In the genomic region with DNA sequence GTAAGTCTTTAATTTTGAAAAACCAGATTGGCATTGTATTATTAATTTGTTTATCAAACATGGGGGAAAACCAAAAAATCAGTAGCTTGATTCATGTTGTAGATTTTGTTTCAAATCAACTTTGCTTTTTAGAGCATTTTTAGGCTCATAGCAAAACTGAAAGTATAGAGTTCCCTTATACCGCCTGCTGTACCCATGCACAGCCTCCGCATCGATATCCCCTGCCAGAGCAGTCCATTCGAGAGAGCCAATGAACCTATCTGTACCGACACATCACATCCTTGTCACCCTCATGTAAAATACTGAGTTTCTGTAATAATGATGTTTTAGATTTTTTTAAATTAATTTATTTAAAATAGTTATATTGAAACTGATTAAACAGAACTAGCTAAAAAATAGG, we compare ENCODE assay signal across 11 cellular contexts. TPM values are rescaled to one million over a fixed set of nuclear protein-coding genes. Genes with fewer than 3 reads are reported as not detected.
DNase-seq lines count a peak whose midpoint lies in the region; ATAC-seq and TF ChIP-seq lines count a peak whose summit lies in the region.
"Had no signal": no experiment of that assay in that cellular context is flagged by ENCODE, and none has a peak within 500 bp of the region (broad histone marks: within the 10 kb centered on the region; RNA-seq: fewer than 3 reads in every experiment).

No MANE protein-coding gene starts in this region.

- POLR2A ChIA-PET in CD8-positive, alpha-beta T cell (lab: Charles Lee): no interaction called here

- no peaks in the 10 kb centered on the region for H3K9me3 ChIP-seq in CD8-positive, alpha-beta T cell (ENCODE audit: low read length)
- H3K9me3 ChIP-seq in T-helper 17 cell (ENCODE audit: control insufficient read depth, low read length, poor library complexity, severe bottlenecking) (no peaks in the 10 kb centered on the region), MG63 (no peaks in the 10 kb centered on the region), mammary epithelial cell (replicated peaks; ENCODE audit: insufficient read depth, low read length) (no peaks in the 10 kb centered on the region), heart right ventricle (no peaks in the 10 kb centered on the region)
- H3K9me3 ChIP-seq: BE2C had no signal

- H3K9ac ChIP-seq in mammary epithelial cell (ENCODE audit: insufficient read depth, low read length): no peak overlapping the region

- H3K9me3 Mint-ChIP-seq in CD8-positive, alpha-beta T cell: no peaks in the 10 kb centered on the region
- H3K9me3 Mint-ChIP-seq: stimulated activated naive CD8-positive, alpha-beta T cell treated with anti-CD3 and anti-CD28 coated beads, Interleukin-15, Interleukin-2, amounts not matched to agents 100 ng/mL and 50 ng/mL, for 24 hours had no signal

- no peak for DNase-seq in CD8-positive, alpha-beta T cell
- DNase-seq in T-helper 17 cell: no peak
- no peak for DNase-seq in MG63
- no peak for DNase-seq in mammary epithelial cell
- no peak for DNase-seq in H7
- DNase-seq in heart right ventricle: no peak
- DNase-seq: BE2C had no signal

- ATAC-seq in CD8-positive, alpha-beta T cell: no peak
- ATAC-seq in GM19467 (IDR thresholded peaks at IDR 0.05; ENCODE audit: unreplicated experiment) (peak; percentile 79), HG03095 (IDR thresholded peaks at IDR 0.05; ENCODE audit: unreplicated experiment) (peak; percentile 75), T-helper 17 cell (peak; percentile 73), heart right ventricle (no peak)

- no peak overlapping the region for H3K4me3 ChIP-seq in CD8-positive, alpha-beta T cell (ENCODE audit: low read depth, low read length)
- H3K4me3 ChIP-seq in MG63: no peak overlapping the region
- H3K4me3 ChIP-seq in mammary epithelial cell (replicated peaks in 1 of 3; ENCODE audit: insufficient read depth in 1 of 3, low read depth in 2 of 3, low read length in 3 of 3): no peak overlapping the region
- H3K4me3 ChIP-seq in H7 (ENCODE audit: insufficient read depth, low read depth, low read length): no peak overlapping the region
- no peak overlapping the region for H3K4me3 ChIP-seq in heart right ventricle
- H3K4me3 ChIP-seq: cardiac muscle cell had no signal

- no peaks in the 10 kb centered on the region for H3K79me2 ChIP-seq in mammary epithelial cell (ENCODE audit: insufficient read depth, low read length)

- 100% methylated on average over 5 of the region's 5 CpGs for WGBS in mammary epithelial cell (ENCODE audit: low coverage, missing lambda C conversion rate)
- WGBS in heart right ventricle, 2 donors: 90 to 93% methylated on average over 5 of the region's 5 CpGs

- H3K36me3 Mint-ChIP-seq in CD8-positive, alpha-beta T cell: peaks cover 84% of the 10 kb centered on the region
- H3K36me3 Mint-ChIP-seq in T-helper 17 cell (ENCODE audit: low read depth): peaks cover 11% of the 10 kb centered on the region

- no peaks in the 10 kb centered on the region for H4K20me1 ChIP-seq in mammary epithelial cell (ENCODE audit: insufficient read depth, low read length)

- no peak overlapping the region for H2AFZ ChIP-seq in mammary epithelial cell (ENCODE audit: low read depth, low read length)

- no peaks in the 10 kb centered on the region for H3K27me3 Mint-ChIP-seq in CD8-positive, alpha-beta T cell (ENCODE audit: low read depth)
- H3K27me3 Mint-ChIP-seq in T-helper 17 cell: no peaks in the 10 kb centered on the region
- H3K27me3 Mint-ChIP-seq: stimulated activated naive CD8-positive, alpha-beta T cell treated with anti-CD3 and anti-CD28 coated beads, Interleukin-15, Interleukin-2, amounts not matched to agents 100 ng/mL and 50 ng/mL, for 24 hours had no signal

- CTCF ChIA-PET in CD8-positive, alpha-beta T cell (lab: Charles Lee): no interaction called here
- CTCF ChIA-PET in mammary epithelial cell (lab: Charles Lee; ENCODE audit: low non-redundant PET): no interaction called here

- no peak overlapping the region for H3K4me3 Mint-ChIP-seq in CD8-positive, alpha-beta T cell
- peak overlapping the region; percentile 21 for H3K4me3 Mint-ChIP-seq in T-helper 17 cell
- H3K4me3 Mint-ChIP-seq: stimulated activated naive CD8-positive, alpha-beta T cell treated with anti-CD3 and anti-CD28 coated beads, Interleukin-15, Interleukin-2, amounts not matched to agents 100 ng/mL and 50 ng/mL, for 24 hours had no signal

- peaks cover 3% of the 10 kb centered on the region for H3K4me1 Mint-ChIP-seq in CD8-positive, alpha-beta T cell (ENCODE audit: low read depth)
- peaks cover 19% of the 10 kb centered on the region for H3K4me1 Mint-ChIP-seq in T-helper 17 cell

- no peaks in the 10 kb centered on the region for H3K4me1 ChIP-seq in CD8-positive, alpha-beta T cell (ENCODE audit: insufficient read depth, low read length)
- H3K4me1 ChIP-seq in mammary epithelial cell (ENCODE audit: insufficient read depth, low read length): no peaks in the 10 kb centered on the region
- peaks cover 0 to 24% (median 11%) of the 10 kb centered on the region in 9 donors for H3K4me1 ChIP-seq in heart right ventricle
- H3K4me1 ChIP-seq: BE2C had no signal

- no peak overlapping the region for H3K27ac ChIP-seq in CD8-positive, alpha-beta T cell (ENCODE audit: low read depth, low read length)
- no peak overlapping the region for H3K27ac ChIP-seq in mammary epithelial cell (ENCODE audit: insufficient read depth, low read depth, low read length)
- peak overlapping the region in 2 of 10 donors; percentile 0 to 59 for H3K27ac ChIP-seq in heart right ventricle
- H3K27ac ChIP-seq: cardiac muscle cell had no signal

- no peak overlapping the region for H3K4me2 ChIP-seq in mammary epithelial cell (ENCODE audit: insufficient read depth, low read depth, low read length)

- H3K27me3 ChIP-seq in CD8-positive, alpha-beta T cell (ENCODE audit: insufficient read depth, low read length): no peaks in the 10 kb centered on the region
- H3K27me3 ChIP-seq in MG63 (no peaks in the 10 kb centered on the region), mammary epithelial cell (ENCODE audit: insufficient read depth, low read length) (no peaks in the 10 kb centered on the region), H7 (ENCODE audit: control insufficient read depth, insufficient read depth, low read length) (no peaks in the 10 kb centered on the region), heart right ventricle (no peaks in the 10 kb centered on the region)
- H3K27me3 ChIP-seq: BE2C, cardiac muscle cell had no signal

- peak overlapping the region; percentile 45 for H3K27ac Mint-ChIP-seq in CD8-positive, alpha-beta T cell
- H3K27ac Mint-ChIP-seq in T-helper 17 cell: peak overlapping the region; percentile 62

- peaks cover 39% of the 10 kb centered on the region for H3K36me3 ChIP-seq in CD8-positive, alpha-beta T cell (ENCODE audit: insufficient read depth, low read length)
- H3K36me3 ChIP-seq in MG63: peaks cover 81% of the 10 kb centered on the region
- H3K36me3 ChIP-seq in mammary epithelial cell (ENCODE audit: insufficient read depth, low read length): peaks cover 19% of the 10 kb centered on the region
- H3K36me3 ChIP-seq in H7 (replicated peaks; ENCODE audit: control insufficient read depth, insufficient read depth, low read length): peaks cover 21% of the 10 kb centered on the region
- H3K36me3 ChIP-seq in heart right ventricle: peaks cover 0 to 100% (median 28%) of the 10 kb centered on the region in 9 donors

- dilution Hi-C loops in mammary epithelial cell (cut with HindIII; ENCODE audit: low sequenced_read_pairs): no loop called here

- no peak for TF ChIP-seq CTCF in CD8-positive, alpha-beta T cell (IDR thresholded peaks at IDR 0.05)
- TF ChIP-seq CTCF in mammary epithelial cell (conservative IDR thresholded peaks at IDR 0.05 in 1 of 2, IDR thresholded peaks at IDR 0.05 in 1 of 2; ENCODE audit: extremely low read depth in 1 of 2, insufficient read depth in 1 of 2, low read depth in 1 of 2, low read length in 2 of 2): no peak
- TF ChIP-seq CTCF in heart right ventricle (IDR thresholded peaks at IDR 0.05): no peak

- BruUV-seq in mammary epithelial cell (replicated peaks; lab: Mats Ljungman, UMichigan): no TSS peak

- in situ Hi-C loops in mammary epithelial cell (cut with MboI; ENCODE audit: low sequenced_read_pairs in 2 of 2): no loop called here

- intact Hi-C loops in CD8-positive, alpha-beta T cell (cut with DNase I, micrococcal nuclease): no loop called here
- intact Hi-C loops in mammary epithelial cell (cut with micrococcal nuclease) (no loop called here), heart right ventricle (cut with DNase I) (no loop called here)

RNA-seq across cellular contexts. Expression of a gene that starts 16.2 kb away (rescaled TPM):
- total RNA-seq in CD8-positive, alpha-beta T cell: 1 to 10 TPM; 5.6 to 5.9 TPM
- total RNA-seq in T-helper 17 cell (1 to 10 TPM; 4.3 to 4.4 TPM), mammary epithelial cell (100 to 1,000 TPM; 147 to 512 TPM), heart right ventricle (10 to 100 TPM; 15.2 to 46.4 (median 21.4) TPM)
- 61.4 and 65.1 TPM in 2 replicates for total RNA-seq in MG63 (2014; rRNA removed; shearing (Covaris generic); ENCODE audit: low replicate concordance)
- polyA plus RNA-seq in mammary epithelial cell (64.3 TPM), heart right ventricle (10 to 100 TPM; 18.2 to 25.2 TPM)
- polyA minus RNA-seq in mammary epithelial cell: 74.0 TPM
- 57.8 and 80.5 TPM in 2 replicates for total RNA-seq in H7 (2014; rRNA removed; shearing (Covaris generic))

Comparison
In these comparisons a context has a peak if more than half of its experiments do, and no peak if none do; other contexts are left out.
1. ATAC-seq: peak in GM19467 (single experiment), HG03095 (single experiment) and T-helper 17 cell (single experiment); none in CD8-positive, alpha-beta T cell (single experiment) and heart right ventricle (0 of 8).